ENCODE assay signal across 1 cellular context in the genomic region with DNA sequence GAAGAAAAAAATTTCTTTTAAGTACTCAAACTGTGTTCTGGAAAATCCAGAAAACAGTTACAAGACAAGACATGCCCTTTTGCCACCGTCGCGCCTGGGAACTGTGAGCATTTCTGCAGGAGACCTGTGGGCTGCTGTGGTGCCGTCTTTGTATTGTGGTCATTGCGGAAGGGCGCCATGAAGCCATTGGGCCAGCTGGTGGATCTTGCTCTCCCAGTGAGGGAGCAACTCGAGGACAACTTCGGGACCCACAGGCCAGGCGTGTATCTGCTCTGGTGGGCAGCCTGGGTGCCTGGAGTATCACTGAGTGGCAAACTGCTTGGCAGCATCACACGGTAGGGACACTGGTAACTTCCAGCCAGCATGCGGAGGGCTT.
TF ChIP-seq lines count a peak whose summit lies in the region.

No MANE protein-coding gene starts in this region.

TF ChIP-seq in GM12878, 131 proteins besides CTCF, POLR2A, EP300 and RAD21:
- TF ChIP-seq, protein P1, sequence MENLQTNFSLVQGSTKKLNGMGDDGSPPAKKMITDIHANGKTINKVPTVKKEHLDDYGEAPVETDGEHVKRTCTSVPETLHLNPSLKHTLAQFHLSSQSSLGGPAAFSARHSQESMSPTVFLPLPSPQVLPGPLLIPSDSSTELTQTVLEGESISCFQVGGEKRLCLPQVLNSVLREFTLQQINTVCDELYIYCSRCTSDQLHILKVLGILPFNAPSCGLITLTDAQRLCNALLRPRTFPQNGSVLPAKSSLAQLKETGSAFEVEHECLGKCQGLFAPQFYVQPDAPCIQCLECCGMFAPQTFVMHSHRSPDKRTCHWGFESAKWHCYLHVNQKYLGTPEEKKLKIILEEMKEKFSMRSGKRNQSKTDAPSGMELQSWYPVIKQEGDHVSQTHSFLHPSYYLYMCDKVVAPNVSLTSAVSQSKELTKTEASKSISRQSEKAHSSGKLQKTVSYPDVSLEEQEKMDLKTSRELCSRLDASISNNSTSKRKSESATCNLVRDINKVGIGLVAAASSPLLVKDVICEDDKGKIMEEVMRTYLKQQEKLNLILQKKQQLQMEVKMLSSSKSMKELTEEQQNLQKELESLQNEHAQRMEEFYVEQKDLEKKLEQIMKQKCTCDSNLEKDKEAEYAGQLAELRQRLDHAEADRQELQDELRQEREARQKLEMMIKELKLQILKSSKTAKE (IDR thresholded peaks at IDR 0.05; ENCODE audit: low read depth, poor library complexity, severe bottlenecking) = no peak
- 0 out of 2 replicates have a peak, but pooled peaks have one; percentile 9 for TF ChIP-seq LARP7 (IDR thresholded peaks at IDR 0.05)
- no peak for TF ChIP-seq SMARCA5 (IDR thresholded peaks at IDR 0.05)
- TF ChIP-seq, protein P2, sequence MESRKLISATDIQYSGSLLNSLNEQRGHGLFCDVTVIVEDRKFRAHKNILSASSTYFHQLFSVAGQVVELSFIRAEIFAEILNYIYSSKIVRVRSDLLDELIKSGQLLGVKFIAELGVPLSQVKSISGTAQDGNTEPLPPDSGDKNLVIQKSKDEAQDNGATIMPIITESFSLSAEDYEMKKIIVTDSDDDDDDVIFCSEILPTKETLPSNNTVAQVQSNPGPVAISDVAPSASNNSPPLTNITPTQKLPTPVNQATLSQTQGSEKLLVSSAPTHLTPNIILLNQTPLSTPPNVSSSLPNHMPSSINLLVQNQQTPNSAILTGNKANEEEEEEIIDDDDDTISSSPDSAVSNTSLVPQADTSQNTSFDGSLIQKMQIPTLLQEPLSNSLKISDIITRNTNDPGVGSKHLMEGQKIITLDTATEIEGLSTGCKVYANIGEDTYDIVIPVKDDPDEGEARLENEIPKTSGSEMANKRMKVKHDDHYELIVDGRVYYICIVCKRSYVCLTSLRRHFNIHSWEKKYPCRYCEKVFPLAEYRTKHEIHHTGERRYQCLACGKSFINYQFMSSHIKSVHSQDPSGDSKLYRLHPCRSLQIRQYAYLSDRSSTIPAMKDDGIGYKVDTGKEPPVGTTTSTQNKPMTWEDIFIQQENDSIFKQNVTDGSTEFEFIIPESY (IDR thresholded peaks at IDR 0.05) = peak; percentile 49; the same call in 1 of the 2 replicates
- no peak for TF ChIP-seq JUND (IDR thresholded peaks at IDR 0.05; ENCODE audit: low read depth, low read length)
